In genomic region chr2:159720676-159721075, GRCh38 we compare ENCODE assay signal across 20 cellular contexts. TPM values are rescaled to one million over a fixed set of nuclear protein-coding genes. Genes with fewer than 3 reads are reported as not detected.
DNase-seq lines count a peak whose midpoint lies in the region; ATAC-seq and TF ChIP-seq lines count a peak whose summit lies in the region.
"Had no signal": no experiment of that assay in that cellular context is flagged by ENCODE, and none has a peak within 500 bp of the region (broad histone marks: within the 10 kb centered on the region; RNA-seq: fewer than 3 reads in every experiment).

No MANE protein-coding gene starts in this region.

- H3K27ac Mint-ChIP-seq in CD4-positive, CD25-positive, alpha-beta regulatory T cell, result peak overlapping the region in 1 of 3 donors; percentile 68
- no peak overlapping the region for H3K27ac Mint-ChIP-seq in CD4-positive, alpha-beta T cell
- H3K27ac Mint-ChIP-seq in T-cell (no peak overlapping the region), Calu3 (ENCODE audit: unreplicated experiment) (no peak overlapping the region)
- H3K27ac Mint-ChIP-seq in naive thymus-derived CD4-positive, alpha-beta T cell, result peak overlapping the region in 1 of 9 donors; percentile 6

- peak overlapping the region in 3 of 4 donors; percentile 29 to 51 (median 37) for H3K4me3 Mint-ChIP-seq in CD4-positive, CD25-positive, alpha-beta regulatory T cell
- peak overlapping the region; percentile 14 for H3K4me3 Mint-ChIP-seq in CD4-positive, alpha-beta T cell
- H3K4me3 Mint-ChIP-seq in T-cell (peak overlapping the region in 2 of 3 donors; percentile 8 to 34), Calu3 (ENCODE audit: low read depth, unreplicated experiment) (no peak overlapping the region)
- peak overlapping the region in 8 of 10 donors; percentile 0 to 69 (median 30) for H3K4me3 Mint-ChIP-seq in naive thymus-derived CD4-positive, alpha-beta T cell

- H3K27me3 ChIP-seq in CD4-positive, CD25-positive, alpha-beta regulatory T cell (ENCODE audit: control insufficient read depth, insufficient read depth, low read length), result no peaks in the 10 kb centered on the region
- no peaks in the 10 kb centered on the region for H3K27me3 ChIP-seq in CD4-positive, alpha-beta T cell (ENCODE audit: control insufficient read depth, insufficient read depth, low read length)
- H3K27me3 ChIP-seq in naive thymus-derived CD4-positive, alpha-beta T cell (ENCODE audit: control insufficient read depth in 2 of 2, insufficient read depth in 2 of 2, low read length in 2 of 2), result no peaks in the 10 kb centered on the region
- no peaks in the 10 kb centered on the region for H3K27me3 ChIP-seq in dorsolateral prefrontal cortex

- peaks cover 0 to 5% (median 0%) of the 10 kb centered on the region in 7 donors for H3K9me3 Mint-ChIP-seq in CD4-positive, CD25-positive, alpha-beta regulatory T cell
- no peaks in the 10 kb centered on the region for H3K9me3 Mint-ChIP-seq in CD4-positive, alpha-beta T cell
- H3K9me3 Mint-ChIP-seq in T-cell, result peaks cover 0 to 3% (median 0%) of the 10 kb centered on the region in 3 donors
- peaks cover 0 to 11% (median 4%) of the 10 kb centered on the region in 11 donors for H3K9me3 Mint-ChIP-seq in naive thymus-derived CD4-positive, alpha-beta T cell
- H3K9me3 Mint-ChIP-seq in Calu3 (ENCODE audit: low read depth, unreplicated experiment), result peaks cover 5% of the 10 kb centered on the region

- TF ChIP-seq CTCF in CD4-positive, alpha-beta T cell (IDR thresholded peaks at IDR 0.05), result no peak
- no peak for TF ChIP-seq CTCF in GM13976 (IDR thresholded peaks at IDR 0.05; ENCODE audit: borderline replicate concordance, control extremely low read depth, extremely low read depth, insufficient read depth, missing control alignments)
- TF ChIP-seq CTCF in Calu3 (IDR thresholded peaks at IDR 0.05; ENCODE audit: unreplicated experiment), result no peak
- no peak for TF ChIP-seq CTCF in dorsolateral prefrontal cortex (IDR thresholded peaks at IDR 0.05 in 54 of 56, conservative IDR thresholded peaks at IDR 0.05 in 2 of 56; ENCODE audit: low read depth in 1 of 56, partially characterized antibody in 56 of 56)

- no peaks in the 10 kb centered on the region for H3K27me3 Mint-ChIP-seq in CD4-positive, CD25-positive, alpha-beta regulatory T cell
- no peaks in the 10 kb centered on the region for H3K27me3 Mint-ChIP-seq in CD4-positive, alpha-beta T cell
- H3K27me3 Mint-ChIP-seq in T-cell (no peaks in the 10 kb centered on the region), Calu3 (ENCODE audit: unreplicated experiment) (no peaks in the 10 kb centered on the region)
- H3K27me3 Mint-ChIP-seq in naive thymus-derived CD4-positive, alpha-beta T cell, result no peaks in the 10 kb centered on the region

- no TSS peak for BruUV-seq in Calu3 (replicated peaks; lab: Mats Ljungman, UMichigan)

- H3K4me1 ChIP-seq in CD4-positive, CD25-positive, alpha-beta regulatory T cell (ENCODE audit: control insufficient read depth, insufficient read depth, low read length, poor library complexity, severe bottlenecking), result peaks cover 73% of the 10 kb centered on the region
- peaks cover 27 to 36% of the 10 kb centered on the region in 2 donors for H3K4me1 ChIP-seq in naive thymus-derived CD4-positive, alpha-beta T cell (ENCODE audit: control insufficient read depth in 2 of 2, insufficient read depth in 2 of 2, low read length in 2 of 2)
- H3K4me1 ChIP-seq: Caco-2 had no signal

- H3K4me3 ChIP-seq in CD4-positive, CD25-positive, alpha-beta regulatory T cell (ENCODE audit: low read depth, low read length), result no peak overlapping the region
- no peak overlapping the region for H3K4me3 ChIP-seq in naive thymus-derived CD4-positive, alpha-beta T cell (ENCODE audit: low read length)
- H3K4me3 ChIP-seq in dorsolateral prefrontal cortex, result no peak overlapping the region

- peaks cover 60% of the 10 kb centered on the region for H3K36me3 ChIP-seq in CD4-positive, CD25-positive, alpha-beta regulatory T cell (ENCODE audit: control insufficient read depth, insufficient read depth, low read length)
- H3K36me3 ChIP-seq in naive thymus-derived CD4-positive, alpha-beta T cell (ENCODE audit: control insufficient read depth in 2 of 3, insufficient read depth in 3 of 3, low read length in 3 of 3), result peaks cover 0 to 16% (median 0%) of the 10 kb centered on the region in 3 experiments

- DNase-seq in CD4-positive, CD25-positive, alpha-beta regulatory T cell, result no peak
- DNase-seq in CD4-positive, alpha-beta T cell, result no peak
- no peak for DNase-seq in T-cell
- no peak for DNase-seq in naive thymus-derived CD4-positive, alpha-beta T cell
- no peak for DNase-seq in GM13976 (ENCODE audit: low spot score)
- DNase-seq in Calu3, result no peak
- no peak for DNase-seq in dorsolateral prefrontal cortex
- DNase-seq: ACHN, C1 segment of cervical spinal cord, Caco-2, DMS153, GDM1, NCI-H1417, NCI-H187, NCI-H2107, NCI-H226, NCI-H524, NCI-H82, OCI-M1, Right ventricle myocardium superior had no signal

- no peak overlapping the region for H3K27ac ChIP-seq in CD4-positive, CD25-positive, alpha-beta regulatory T cell (ENCODE audit: insufficient read depth, low read length, poor library complexity, severe bottlenecking)
- no peak overlapping the region for H3K27ac ChIP-seq in CD4-positive, alpha-beta T cell (ENCODE audit: low read depth, low read length)
- H3K27ac ChIP-seq in naive thymus-derived CD4-positive, alpha-beta T cell (ENCODE audit: low read depth, low read length), result no peak overlapping the region
- no peak overlapping the region for H3K27ac ChIP-seq in dorsolateral prefrontal cortex

- intact Hi-C loops in CD4-positive, alpha-beta T cell (cut with DNase I, micrococcal nuclease), result no loop called here
- intact Hi-C loops in naive thymus-derived CD4-positive, alpha-beta T cell (cut with micrococcal nuclease), result no loop called here
- intact Hi-C loops in Calu3 (cut with micrococcal nuclease; ENCODE audit: unreplicated experiment), result no loop called here
- intact Hi-C loops in dorsolateral prefrontal cortex (cut with DNase I), result no loop called here

- H3K9me3 ChIP-seq in CD4-positive, CD25-positive, alpha-beta regulatory T cell (ENCODE audit: control insufficient read depth in 2 of 2, low read length in 2 of 2), result no peaks in the 10 kb centered on the region
- H3K9me3 ChIP-seq in CD4-positive, alpha-beta T cell (ENCODE audit: control insufficient read depth, low read length), result no peaks in the 10 kb centered on the region
- no peaks in the 10 kb centered on the region for H3K9me3 ChIP-seq in naive thymus-derived CD4-positive, alpha-beta T cell (ENCODE audit: control insufficient read depth in 2 of 3, low read length in 3 of 3)
- H3K9me3 ChIP-seq: Caco-2 had no signal

- peaks cover 36% of the 10 kb centered on the region for H3K36me3 Mint-ChIP-seq in CD4-positive, CD25-positive, alpha-beta regulatory T cell
- peaks cover 93% of the 10 kb centered on the region for H3K36me3 Mint-ChIP-seq in CD4-positive, alpha-beta T cell (ENCODE audit: low read depth)
- H3K36me3 Mint-ChIP-seq in T-cell (peaks cover 50% of the 10 kb centered on the region), Calu3 (ENCODE audit: insufficient read depth, unreplicated experiment) (peaks cover 39% of the 10 kb centered on the region)
- H3K36me3 Mint-ChIP-seq in naive thymus-derived CD4-positive, alpha-beta T cell, result peaks cover 11 to 56% (median 47%) of the 10 kb centered on the region in 5 donors

- POLR2A ChIA-PET in CD4-positive, alpha-beta T cell (lab: Charles Lee), result interaction anchor here (2.3 kb wide), 1 partner anchor 8 kb away, joined by 19 read pairs; the partner anchor contains the start of gene MARCHF7
- POLR2A ChIA-PET in T-cell (lab: Charles Lee), result interaction anchor here in 1 of 2 donors (0.7 kb wide), 1 partner anchor 9 kb away, joined by 4 read pairs; no protein-coding TSS in a partner anchor
- POLR2A ChIA-PET in naive thymus-derived CD4-positive, alpha-beta T cell (lab: Charles Lee), result interaction anchor here (0.6 to 2.7 kb wide), 3 partner anchors 8 to 86 kb away, joined by 3 to 17 read pairs (median 3); partner anchors contain the start of gene MARCHF7

- H3K4me1 Mint-ChIP-seq in CD4-positive, CD25-positive, alpha-beta regulatory T cell, result peaks cover 55 to 97% (median 78%) of the 10 kb centered on the region in 4 donors
- H3K4me1 Mint-ChIP-seq in CD4-positive, alpha-beta T cell (ENCODE audit: low read depth), result peaks cover 97% of the 10 kb centered on the region
- H3K4me1 Mint-ChIP-seq in T-cell (peaks cover 90 to 98% (median 96%) of the 10 kb centered on the region in 3 donors), Calu3 (ENCODE audit: low read depth, unreplicated experiment) (peaks cover 19% of the 10 kb centered on the region)
- peaks cover 58 to 100% (median 97%) of the 10 kb centered on the region in 7 donors for H3K4me1 Mint-ChIP-seq in naive thymus-derived CD4-positive, alpha-beta T cell

- CTCF ChIA-PET in CD4-positive, alpha-beta T cell (lab: Charles Lee), result interaction anchor here (0.5 kb wide), 1 partner anchor 1515 kb away, joined by 5 read pairs; no protein-coding TSS in a partner anchor
- CTCF ChIA-PET in T-cell (lab: Charles Lee) (interaction anchor here in 1 of 2 donors (0.6 kb wide), 1 partner anchor 205 kb away, joined by 4 read pairs; no protein-coding TSS in a partner anchor), Calu3 (lab: Charles Lee) (no interaction called here)
- CTCF ChIA-PET in naive thymus-derived CD4-positive, alpha-beta T cell (lab: Charles Lee), result no interaction called here

- no peak for ATAC-seq in CD4-positive, CD25-positive, alpha-beta regulatory T cell (ENCODE audit: low read depth in 2 of 2)
- no peak for ATAC-seq in CD4-positive, alpha-beta T cell (ENCODE audit: poor library complexity)
- no peak for ATAC-seq in T-cell (replicated peaks in 1 of 4)
- no peak for ATAC-seq in naive thymus-derived CD4-positive, alpha-beta T cell

- in situ Hi-C loops in GM13976 (cut with MboI; ENCODE audit: low sequenced_read_pairs, unreplicated experiment), result no loop called here

RNA-seq across cellular contexts. Expression of gene MARCHF7, which starts 8.4 kb away (rescaled TPM):
- total RNA-seq in CD4-positive, CD25-positive, alpha-beta regulatory T cell, result 88.2 TPM
- polyA plus RNA-seq in CD4-positive, CD25-positive, alpha-beta regulatory T cell, result 100 to 1,000 TPM; 189 to 253 (median 228) TPM
- 10 to 100 TPM; 58.1 to 61.4 TPM for total RNA-seq in CD4-positive, alpha-beta T cell
- total RNA-seq in T-cell (100 to 1,000 TPM in 1 of 5 donors, 10 to 100 TPM in 4; 80.1 to 100 (median 90.5) TPM), Calu3 (2022) (74.8 and 81.9 TPM in 2 replicates), dorsolateral prefrontal cortex (10 to 100 TPM; 45.9 to 95.4 (median 65.5) TPM)
- 100 to 1,000 TPM in 2 of 5 experiments, 10 to 100 TPM in 3; 64.3 to 120 (median 80.2) TPM for total RNA-seq in naive thymus-derived CD4-positive, alpha-beta T cell
- polyA plus RNA-seq in naive thymus-derived CD4-positive, alpha-beta T cell, result 100 to 1,000 TPM; 187 to 210 TPM
